Comparison of ENCODE assay signal across 39 cellular contexts in genomic region chr2:140593159-140593558, GRCh38.
"Had no signal": no experiment of that assay in that cellular context is flagged by ENCODE, and none has a peak within 500 bp of the region (broad histone marks: within the 10 kb centered on the region; RNA-seq: fewer than 3 reads in every experiment).

No MANE protein-coding gene starts in this region.

- H3K27ac Mint-ChIP-seq: activated CD4-positive, alpha-beta memory T cell treated with anti-CD3 and anti-CD28 coated beads for 36 hours; activated naive CD4-positive, alpha-beta T cell treated with anti-CD3 and anti-CD28 coated beads for 36 hours; activated naive CD4-positive, alpha-beta T cell treated with anti-CD3 and anti-CD28 coated beads, Interleukin-2, amount 50 U/mL, for 72 hours; activated T-helper 1 cell treated with anti-CD3 and anti-CD28 coated beads, Interleukin-12 subunit alpha, Interleukin-12 subunit beta, Interleukin-2, Interleukin-4 antibody, amounts not matched to agents 30 ng/mL and 10 ng/mL and 1 ng/mL, durations not matched to agents 14 hours and 24 hours and 36 hours; brain; T-helper 1 cell treated with Interleukin-12 subunit alpha and Interleukin-12 subunit beta and Interleukin-4 antibody, amounts not matched to agents 30 μg/mL and 1 μg/mL, for 36 hours; T-helper 2 cell treated with Interferon-gamma antibody and Interleukin-4, amounts not matched to agents 5 μg/mL and 100 μg/mL, for 36 hours; WTC11 had no signal

- H3K4me3 ChIP-seq: Peyer's patch, SJSA1 had no signal

- H3K36me3 ChIP-seq: Peyer's patch, SJSA1 had no signal

- H3K4me2 ChIP-seq: SK-N-SH had no signal

- H3K27me3 ChIP-seq: Peyer's patch, SJSA1 had no signal

- H3K27ac ChIP-seq: Peyer's patch, SJSA1 had no signal

- H3K4me1 Mint-ChIP-seq: brain, WTC11 had no signal

- ATAC-seq: activated CD4-positive, CD25-positive, alpha-beta regulatory T cell treated with anti-CD3 and anti-CD28 coated beads, Interleukin-2, amount 50 U/mL, for 24 hours; activated naive CD4-positive, alpha-beta T cell treated with anti-CD3 and anti-CD28 coated beads, Interleukin-2, amount 50 U/mL, for 72 hours; activated T-cell treated with anti-CD3 and anti-CD28 coated beads, Interleukin-2, amount 50 U/mL, for 4 hours; PC-3; WTC11 had no signal

- H3K9me3 Mint-ChIP-seq: activated T-helper 1 cell treated with anti-CD3 and anti-CD28 coated beads, Interleukin-12 subunit alpha, Interleukin-12 subunit beta, Interleukin-2, Interleukin-4 antibody, amounts not matched to agents 30 ng/mL and 10 ng/mL and 1 ng/mL, durations not matched to agents 14 hours and 24 hours and 36 hours; brain; WTC11 had no signal

- H3K4me3 Mint-ChIP-seq: activated CD4-positive, alpha-beta memory T cell treated with anti-CD3 and anti-CD28 coated beads for 36 hours; activated naive CD4-positive, alpha-beta T cell treated with anti-CD3 and anti-CD28 coated beads for 36 hours; activated T-cell treated with anti-CD3 and anti-CD28 coated beads, Interleukin-2, amount 50 U/mL, for 4 hours; activated T-helper 1 cell treated with anti-CD3 and anti-CD28 coated beads, Interleukin-12 subunit alpha, Interleukin-12 subunit beta, Interleukin-2, Interleukin-4 antibody, amounts not matched to agents 30 ng/mL and 10 ng/mL and 1 ng/mL, durations not matched to agents 14 hours and 24 hours and 36 hours; brain; T-helper 1 cell treated with Interleukin-12 subunit alpha and Interleukin-12 subunit beta and Interleukin-4 antibody, amounts not matched to agents 30 μg/mL and 1 μg/mL, for 36 hours; T-helper 2 cell treated with Interferon-gamma antibody and Interleukin-4, amounts not matched to agents 5 μg/mL and 100 μg/mL, for 36 hours; WTC11 had no signal

- H3K36me3 Mint-ChIP-seq: activated CD4-positive, alpha-beta memory T cell treated with anti-CD3 and anti-CD28 coated beads for 36 hours; activated naive CD4-positive, alpha-beta T cell treated with anti-CD3 and anti-CD28 coated beads, Interleukin-2, amount 50 U/mL, for 72 hours; brain; WTC11 had no signal

- H3K27me3 Mint-ChIP-seq: activated CD4-positive, alpha-beta memory T cell treated with anti-CD3 and anti-CD28 coated beads for 36 hours; brain had no signal

- FAIRE-seq: bronchial epithelial cell, TTC549 had no signal

- H3K4me1 ChIP-seq: Peyer's patch, SJSA1 had no signal

- DNase-seq: activated CD4-positive, alpha-beta memory T cell treated with anti-CD3 and anti-CD28 coated beads for 36 hours; activated CD4-positive, alpha-beta T cell treated with anti-CD3 and anti-CD28 coated beads for 4 hours; activated CD4-positive, alpha-beta T cell treated with anti-CD3 and anti-CD28 coated beads, Interleukin-2, amount 50 U/mL, for 1 hour; activated CD8-positive, alpha-beta memory T cell treated with anti-CD3 and anti-CD28 coated beads, Interleukin-2, amount 50 U/mL, for 4 hours; activated gamma-delta T cell treated with Interleukin-2 at 50 U/mL for 16 hours; activated naive CD4-positive, alpha-beta T cell treated with anti-CD3 and anti-CD28 coated beads for 36 hours; activated T-cell treated with anti-CD3 and anti-CD28 coated beads for 4 hours; activated T-cell treated with anti-CD3 and anti-CD28 coated beads, Interleukin-2, amount 50 U/mL, for 4 hours; anterior cingulate cortex; caudate nucleus; cerebellar nuclear complex; MM.1S; MV-4-11; NCI-H1092; NCI-H146; NCI-H187; NCI-H2029 treated with DMSO at 0.1 percent for 48 hours; NCI-H2107; NCI-H2171; NCI-H226; NCI-H446 treated with DMSO at 0.1 percent for 48 hours; NCI-H524; NCI-H748 treated with DMSO at 0.1 percent for 48 hours; NK-92 treated with Interleukin-12 subunit alpha and Interleukin-12 subunit beta, amount 100 ng/mL, for 24 hours; PC-3; Peyer's patch; RPMI8226; SHP77 treated with DMSO at 0.1 percent for 48 hours; SK-N-SH had no signal

- H3K9me3 ChIP-seq: Peyer's patch, SJSA1, SK-N-SH had no signal
